ENCODE assay signal across 11 cellular contexts in genomic region chr17:75906143-75906884, GRCh38. TPM values are rescaled to one million over a fixed set of nuclear protein-coding genes. Genes with fewer than 3 reads are reported as not detected.
DNase-seq lines count a peak whose midpoint lies in the region; ATAC-seq and TF ChIP-seq lines count a peak whose summit lies in the region.
"Had no signal": no experiment of that assay in that cellular context is flagged by ENCODE, and none has a peak within 500 bp of the region (broad histone marks: within the 10 kb centered on the region; RNA-seq: fewer than 3 reads in every experiment).

No MANE protein-coding gene starts in this region.

- peak overlapping the region; percentile 29 for H3K27ac Mint-ChIP-seq in neural progenitor cell

- no peak overlapping the region for H2BK120ac ChIP-seq in IMR-90 (ENCODE audit: low read depth, low read length)

- H4K91ac ChIP-seq in IMR-90 (ENCODE audit: insufficient read depth, low read depth, low read length): no peak overlapping the region

- H2AK5ac ChIP-seq in IMR-90 (ENCODE audit: low read depth, low read length): peak overlapping the region; percentile 87; the same call in 1 of the 2 replicates

- POLR2A ChIA-PET in IMR-90 (lab: Charles Lee; ENCODE audit: unreplicated experiment): no interaction called here

- H3K27me3 ChIP-seq in IMR-90 (ENCODE audit: control insufficient read depth, insufficient read depth, low read length) (no peaks in the 10 kb centered on the region), colonic mucosa (no peaks in the 10 kb centered on the region), neural progenitor cell (no peaks in the 10 kb centered on the region), dorsolateral prefrontal cortex (no peaks in the 10 kb centered on the region), right atrium auricular region (no peaks in the 10 kb centered on the region)

- H4K5ac ChIP-seq in IMR-90 (ENCODE audit: low read depth, low read length): peak overlapping the region; percentile 82

- H3K56ac ChIP-seq in IMR-90 (ENCODE audit: extremely low read depth, insufficient read depth, low read length): no peak overlapping the region

- CTCF ChIA-PET in IMR-90 (lab: Yijun Ruan, JAX): no interaction called here

- WGBS in IMR-90 (ENCODE audit: extremely low coverage in 2 of 2, insufficient read length in 1 of 2), 2 experiments: 80% methylated on average over 1 of the region's 10 CpGs; no CpG with 5 or more reads in 1 of the 2 experiments

- TF ChIP-seq RAD21 in IMR-90 (IDR thresholded peaks at IDR 0.05; ENCODE audit: low read length): no peak

- H3K4me2 ChIP-seq in IMR-90 (ENCODE audit: low read depth, low read length) (no peak overlapping the region), neural progenitor cell (no peak overlapping the region)

- H3K27ac ChIP-seq in C4-2B (peak overlapping the region; percentile 5; the same call in 1 of the 2 replicates), IMR-90 (ENCODE audit: insufficient read depth, low read length) (no peak overlapping the region), colonic mucosa (peak overlapping the region; percentile 7), neural progenitor cell (no peak overlapping the region), dorsolateral prefrontal cortex (peak overlapping the region in 22 of 59 donors; percentile 1 to 99 (median 95)), right atrium auricular region (no peak overlapping the region)

- H3K9me3 Mint-ChIP-seq in neural progenitor cell: no peaks in the 10 kb centered on the region

- peaks cover 30% of the 10 kb centered on the region for H3F3A ChIP-seq in neural progenitor cell (ENCODE audit: low read depth)

- peak overlapping the region; percentile 62 for H3K4me3 Mint-ChIP-seq in neural progenitor cell

- BruUV-seq in IMR-90 (replicated peaks; lab: Mats Ljungman, UMichigan): no TSS peak

- H3K4me3 ChIP-seq in IMR-90 (ENCODE audit: insufficient read depth, low read depth, low read length): no peak overlapping the region
- H3K4me3 ChIP-seq in colonic mucosa: no peak overlapping the region
- H3K4me3 ChIP-seq in neural progenitor cell: no peak overlapping the region
- H3K4me3 ChIP-seq in dorsolateral prefrontal cortex: no peak overlapping the region
- no peak overlapping the region for H3K4me3 ChIP-seq in right atrium auricular region

- peaks cover 3% of the 10 kb centered on the region for H3K4me1 Mint-ChIP-seq in neural progenitor cell

- TF ChIP-seq POLR2A in IMR-90 (IDR thresholded peaks at IDR 0.05; ENCODE audit: low read depth, low read length): no peak

- no peak overlapping the region for H2BK20ac ChIP-seq in IMR-90 (ENCODE audit: low read depth, low read length)

- H3K79me1 ChIP-seq in IMR-90 (ENCODE audit: low read depth in 1 of 2, low read length in 2 of 2): peaks cover 10 to 25% of the 10 kb centered on the region in 2 experiments

- no peak overlapping the region for H2BK15ac ChIP-seq in IMR-90 (ENCODE audit: low read depth, low read length)

- ATAC-seq in IMR-90 (ENCODE audit: low read depth): no peak
- ATAC-seq: left lobe of liver had no signal

- intact Hi-C loops in IMR-90 (cut with micrococcal nuclease) (loop anchor here (5.0 to 10.0 kb wide), 2 partner anchors 36 to 168 kb away; partner anchors contain the start of genes FBF1, GALR2, SRP68 and ZACN), colonic mucosa (cut with DNase I) (loop anchor here (2.0 kb wide), 1 partner anchor 100 kb away; no protein-coding TSS in a partner anchor), dorsolateral prefrontal cortex (cut with DNase I) (loop anchor here in 1 of 2 donors (5.0 kb wide), 2 partner anchors 71 to 391 kb away; partner anchors contain the start of genes ACOX1 and TEN1)

- peak overlapping the region; percentile 68 to 98 for H4K8ac ChIP-seq in IMR-90 (ENCODE audit: low read depth in 2 of 2, low read length in 2 of 2)

- no peak overlapping the region for H2BK5ac ChIP-seq in IMR-90 (ENCODE audit: low read depth, low read length, poor library complexity, severe bottlenecking)

- H3K9me3 ChIP-seq in IMR-90 (ENCODE audit: control insufficient read depth, insufficient read depth, low read length) (no peaks in the 10 kb centered on the region), colonic mucosa (no peaks in the 10 kb centered on the region), neural progenitor cell (ENCODE audit: low read depth) (no peaks in the 10 kb centered on the region), right atrium auricular region (no peaks in the 10 kb centered on the region)

- H2AK9ac ChIP-seq in IMR-90 (replicated peaks; ENCODE audit: low read depth, low read length, poor library complexity): peak overlapping the region; percentile 78

- DNase-seq in IMR-90: no peak
- no peak for DNase-seq in colonic mucosa
- no peak for DNase-seq in neural progenitor cell (ENCODE audit: low spot score)
- no peak for DNase-seq in effector CD4-positive, alpha-beta T cell
- DNase-seq in dorsolateral prefrontal cortex: no peak
- no peak for DNase-seq in KBM-7
- no peak for DNase-seq in right atrium auricular region (ENCODE audit: low spot score)
- DNase-seq: foreskin melanocyte, NCI-H2171 treated with DMSO at 0.1 percent for 48 hours had no signal

- no peak overlapping the region for H3K18ac ChIP-seq in IMR-90 (ENCODE audit: low read depth, low read length)

- TF ChIP-seq CTCF in C4-2B (conservative IDR thresholded peaks at IDR 0.05): no peak
- no peak for TF ChIP-seq CTCF in IMR-90 (conservative IDR thresholded peaks at IDR 0.05; ENCODE audit: low read depth, low read length)
- no peak for TF ChIP-seq CTCF in colonic mucosa (IDR thresholded peaks at IDR 0.05)
- no peak for TF ChIP-seq CTCF in neural progenitor cell (IDR thresholded peaks at IDR 0.05)
- no peak for TF ChIP-seq CTCF in dorsolateral prefrontal cortex (IDR thresholded peaks at IDR 0.05 in 54 of 56, conservative IDR thresholded peaks at IDR 0.05 in 2 of 56; ENCODE audit: low read depth in 1 of 56, partially characterized antibody in 56 of 56)
- TF ChIP-seq CTCF in right atrium auricular region (IDR thresholded peaks at IDR 0.05): no peak

- H2AFZ ChIP-seq in IMR-90 (replicated peaks; ENCODE audit: low read length, poor library complexity): peak overlapping the region; percentile 1
- H2AFZ ChIP-seq in neural progenitor cell (replicated peaks): no peak overlapping the region

- H3K79me2 ChIP-seq in neural progenitor cell (ENCODE audit: low read depth): peaks cover 18% of the 10 kb centered on the region

- H3K9me1 ChIP-seq in IMR-90 (ENCODE audit: insufficient read depth, low read length): 0 out of 2 replicates have a peak, but pooled peaks cover 6% of the 10 kb centered on the region

- H4K20me1 ChIP-seq in IMR-90 (ENCODE audit: insufficient read depth, low read length) (no peaks in the 10 kb centered on the region), neural progenitor cell (ENCODE audit: low read depth) (no peaks in the 10 kb centered on the region)

- H3K4ac ChIP-seq in IMR-90 (ENCODE audit: low read depth, low read length): peak overlapping the region; percentile 45

- peaks cover 12% of the 10 kb centered on the region for H3K36me3 ChIP-seq in IMR-90 (ENCODE audit: control insufficient read depth, insufficient read depth, low read length)
- no peaks in the 10 kb centered on the region for H3K36me3 ChIP-seq in colonic mucosa
- H3K36me3 ChIP-seq in neural progenitor cell: no peaks in the 10 kb centered on the region
- peaks cover 7% of the 10 kb centered on the region for H3K36me3 ChIP-seq in right atrium auricular region

- no peak overlapping the region for H3K23ac ChIP-seq in IMR-90 (ENCODE audit: low read depth, low read length)

- in situ Hi-C loops in IMR-90 (cut with MboI; ENCODE audit: low sequenced_read_pairs): loop anchor here (10.0 kb wide), 1 partner anchor 378 kb away; no protein-coding TSS in a partner anchor
- in situ Hi-C loops in KBM-7 (cut with MboI; ENCODE audit: low pct_unique_long_range_greater_than_20kb, low sequenced_read_pairs): no loop called here

- H3K4me1 ChIP-seq in IMR-90 (ENCODE audit: control insufficient read depth, insufficient read depth, low read length) (peaks cover 4% of the 10 kb centered on the region), colonic mucosa (peaks cover 5% of the 10 kb centered on the region), neural progenitor cell (peaks cover 9% of the 10 kb centered on the region), right atrium auricular region (peaks cover 0 to 34% of the 10 kb centered on the region in 2 donors)

- peaks cover 4% of the 10 kb centered on the region for H3K36me3 Mint-ChIP-seq in neural progenitor cell

- peaks cover 3% of the 10 kb centered on the region for H3K27me3 Mint-ChIP-seq in neural progenitor cell (ENCODE audit: insufficient read depth, low read depth)

- no peak overlapping the region for H3K14ac ChIP-seq in IMR-90 (replicated peaks; ENCODE audit: low read depth, low read length)

- dilution Hi-C loops in IMR-90 (cut with HindIII; ENCODE audit: low sequenced_read_pairs, unreplicated experiment): no loop called here

- H3K9ac ChIP-seq in IMR-90 (ENCODE audit: low read depth, low read length) (no peak overlapping the region), colonic mucosa (ENCODE audit: low read depth in 2 of 2, low read length in 2 of 2) (peak overlapping the region in 1 of 2 donors; percentile 8), neural progenitor cell (no peak overlapping the region)

RNA-seq across cellular contexts. Expression of gene MRPL38, which starts 1.6 kb away (rescaled TPM):
- total RNA-seq in IMR-90 (2012; rRNA removed) (13.3 and 15.3 TPM in 2 replicates), colonic mucosa (100 to 1,000 TPM in 1 of 2 donors, 10 to 100 TPM in 1; 88.6 to 190 TPM), neural progenitor cell (ENCODE audit: low replicate concordance) (26.8 and 57.4 TPM in 2 replicates), dorsolateral prefrontal cortex (100 to 1,000 TPM in 56 of 120 experiments, 10 to 100 TPM in 64; 65.1 to 138 (median 98.8) TPM), right atrium auricular region (10 to 100 TPM; 27.2 to 36.4 TPM)
- 42.5 and 55.5 TPM in 2 replicates for polyA plus RNA-seq in IMR-90 (2012; rRNA removed)
- 44.8 and 51.3 TPM in 2 replicates for polyA plus RNA-seq in IMR-90 (2012; cell fraction: cytosol; rRNA removed)
- polyA plus RNA-seq in IMR-90 (2012; cell fraction: nucleus; rRNA removed; ENCODE audit: low replicate concordance): 108 and 241 TPM in 2 replicates

RNA-seq across cellular contexts. Expression of gene TRIM65, which starts 9.6 kb away (rescaled TPM):
- total RNA-seq in IMR-90 (2012; rRNA removed) (7.9 and 8.1 TPM in 2 replicates), colonic mucosa (10 to 100 TPM; 14.5 to 26.0 TPM), neural progenitor cell (ENCODE audit: low replicate concordance) (17.2 and 36.3 TPM in 2 replicates), dorsolateral prefrontal cortex (10 to 100 TPM; 11.9 to 37.4 (median 20.2) TPM), right atrium auricular region (1 to 10 TPM; 7.0 to 9.8 TPM)
- polyA plus RNA-seq in IMR-90 (2012; rRNA removed): 10.6 and 10.8 TPM in 2 replicates
- polyA plus RNA-seq in IMR-90 (2012; cell fraction: cytosol; rRNA removed): 5.7 and 8.8 TPM in 2 replicates
- 17.0 and 21.9 TPM in 2 replicates for polyA plus RNA-seq in IMR-90 (2012; cell fraction: nucleus; rRNA removed; ENCODE audit: low replicate concordance)

RNA-seq across cellular contexts. Expression of gene TRIM47, which starts 27.9 kb away (rescaled TPM):
- total RNA-seq in IMR-90 (2012; rRNA removed): 1.4 TPM in 2 replicates
- polyA plus RNA-seq in IMR-90 (2012; rRNA removed): 7.2 and 7.5 TPM in 2 replicates
- 5.0 and 7.5 TPM in 2 replicates for polyA plus RNA-seq in IMR-90 (2012; cell fraction: cytosol; rRNA removed)
- 9.3 and 15.7 TPM in 2 replicates for polyA plus RNA-seq in IMR-90 (2012; cell fraction: nucleus; rRNA removed; ENCODE audit: low replicate concordance)
- 10 to 100 TPM; 33.7 to 71.5 TPM for total RNA-seq in colonic mucosa
- total RNA-seq in neural progenitor cell (ENCODE audit: low replicate concordance): 0.90 and 1.3 TPM in 2 replicates
- 100 to 1,000 TPM in 3 of 120 experiments, 10 to 100 TPM in 117; 19.7 to 109 (median 43.9) TPM for total RNA-seq in dorsolateral prefrontal cortex
- 10 to 100 TPM; 16.8 to 24.8 TPM for total RNA-seq in right atrium auricular region

RNA-seq across cellular contexts. Expression of gene FBF1, which starts 34.5 kb away (rescaled TPM):
- total RNA-seq in IMR-90 (2012; rRNA removed) (4.5 and 5.3 TPM in 2 replicates), colonic mucosa (10 to 100 TPM in 1 of 2 donors, 1 to 10 TPM in 1; 3.2 to 21.5 TPM), neural progenitor cell (ENCODE audit: low replicate concordance) (11.2 and 31.4 TPM in 2 replicates), dorsolateral prefrontal cortex (10 to 100 TPM; 16.8 to 50.0 (median 27.8) TPM), right atrium auricular region (1 to 10 TPM; 3.8 to 6.3 TPM)
- polyA plus RNA-seq in IMR-90 (2012; rRNA removed): 8.0 and 9.3 TPM in 2 replicates
- 3.6 and 4.2 TPM in 2 replicates for polyA plus RNA-seq in IMR-90 (2012; cell fraction: cytosol; rRNA removed)
- 53.0 and 87.6 TPM in 2 replicates for polyA plus RNA-seq in IMR-90 (2012; cell fraction: nucleus; rRNA removed; ENCODE audit: low replicate concordance)

RNA-seq across cellular contexts. Expression of gene WBP2, which starts 51.2 kb away (rescaled TPM):
- total RNA-seq in IMR-90 (2012; rRNA removed) (7.8 and 9.0 TPM in 2 replicates), colonic mucosa (100 to 1,000 TPM in 1 of 2 donors, 10 to 100 TPM in 1; 69.8 to 102 TPM), neural progenitor cell (ENCODE audit: low replicate concordance) (20.9 and 23.8 TPM in 2 replicates), dorsolateral prefrontal cortex (100 to 1,000 TPM; 311 to 523 (median 421) TPM), right atrium auricular region (100 to 1,000 TPM in 1 of 2 donors, 10 to 100 TPM in 1; 100.0 to 163 TPM)
- polyA plus RNA-seq in IMR-90 (2012; rRNA removed): 35.5 and 36.7 TPM in 2 replicates
- polyA plus RNA-seq in IMR-90 (2012; cell fraction: cytosol; rRNA removed): 28.5 and 41.3 TPM in 2 replicates
- 54.3 and 84.4 TPM in 2 replicates for polyA plus RNA-seq in IMR-90 (2012; cell fraction: nucleus; rRNA removed; ENCODE audit: low replicate concordance)

Comparison
In these comparisons a context has a peak if more than half of its experiments do, and no peak if none do; other contexts are left out.
1. H3K27ac ChIP-seq: peak in C4-2B (single experiment) and colonic mucosa (single experiment); none in IMR-90 (single experiment), neural progenitor cell (single experiment) and right atrium auricular region (0 of 2).